Comparison of ENCODE assay signal across 17 cellular contexts in genomic region chr13:99992912-99993311, GRCh38. TPM values are rescaled to one million over a fixed set of nuclear protein-coding genes. Genes with fewer than 3 reads are reported as not detected.
DNase-seq lines count a peak whose midpoint lies in the region; ATAC-seq and TF ChIP-seq lines count a peak whose summit lies in the region.
"Had no signal": no experiment of that assay in that cellular context is flagged by ENCODE, and none has a peak within 500 bp of the region (broad histone marks: within the 10 kb centered on the region; RNA-seq: fewer than 3 reads in every experiment).

No MANE protein-coding gene starts in this region.

- peak overlapping the region in 1 of 4 donors; percentile 84 for H3K4me3 Mint-ChIP-seq in IgD-negative memory B cell
- H3K4me3 Mint-ChIP-seq in activated CD4-positive, alpha-beta T cell treated with anti-CD3 and anti-CD28 coated beads for 36 hours: no peak overlapping the region
- H3K4me3 Mint-ChIP-seq: T-helper 17 cell had no signal

- H3K36me3 Mint-ChIP-seq in IgD-negative memory B cell: peaks cover 3% of the 10 kb centered on the region
- peaks cover 2% of the 10 kb centered on the region for H3K36me3 Mint-ChIP-seq in activated CD4-positive, alpha-beta T cell treated with anti-CD3 and anti-CD28 coated beads for 36 hours (ENCODE audit: low read depth)

- DNase-seq in EH (ENCODE audit: low read depth) (peak; percentile 32), RWPE2 (ENCODE audit: low spot score) (no peak), epithelial cell of esophagus (ENCODE audit: low read depth) (peak; percentile 74), ureter (ENCODE audit: low spot score) (no peak), nucleus accumbens (lab: John Stamatoyannopoulos, UW) (no peak), NCI-H2171 (lab: John Stamatoyannopoulos, UW) (no peak)
- DNase-seq in activated CD4-positive, alpha-beta T cell treated with anti-CD3 and anti-CD28 coated beads for 36 hours: no peak
- DNase-seq: activated CD4-positive, alpha-beta T cell treated with anti-CD3 and anti-CD28 coated beads, Interleukin-2, amount 50 U/mL, for 4 hours; anterior cingulate cortex; NCI-H2171 treated with DMSO at 0.1 percent for 48 hours; PC-3; stimulated activated naive CD4-positive, alpha-beta T cell treated with Interleukin-2 at 50 U/mL for 16 hours; T-helper 17 cell had no signal

- intact Hi-C loops in activated CD4-positive, alpha-beta T cell treated with anti-CD3 and anti-CD28 coated beads for 36 hours (cut with DNase I, micrococcal nuclease): loop anchor here (2.0 to 5.0 kb wide), 4 partner anchors 14 to 519 kb away; no protein-coding TSS in a partner anchor

- H3K27me3 ChIP-seq in RWPE2 (ENCODE audit: insufficient read depth, poor library complexity, severe bottlenecking): peaks cover 100% of the 10 kb centered on the region

- no peaks in the 10 kb centered on the region for H3K36me3 ChIP-seq in RWPE2 (ENCODE audit: low read depth)

- no peaks in the 10 kb centered on the region for H3K9me3 ChIP-seq in RWPE2 (ENCODE audit: severe bottlenecking)

- peak; percentile 66; the same call in 1 of the 3 replicates for ATAC-seq in RWPE2 (ENCODE audit: low read depth)
- ATAC-seq in activated CD4-positive, alpha-beta T cell treated with anti-CD3 and anti-CD28 coated beads for 36 hours: no peak
- ATAC-seq: PC-3, T-helper 17 cell had no signal

- TF ChIP-seq CTCF in RWPE2 (IDR thresholded peaks at IDR 0.05; ENCODE audit: poor library complexity, severe bottlenecking) (no peak), epithelial cell of esophagus (IDR thresholded peaks at IDR 0.05; ENCODE audit: insufficient read depth, low read depth, low read length, missing control alignments) (no peak)

- peak overlapping the region; percentile 42 to 99 (median 80) for H3K27ac Mint-ChIP-seq in IgD-negative memory B cell
- H3K27ac Mint-ChIP-seq in activated CD4-positive, alpha-beta T cell treated with anti-CD3 and anti-CD28 coated beads for 36 hours: no peak overlapping the region
- H3K27ac Mint-ChIP-seq: T-helper 17 cell had no signal

- H3K4me1 Mint-ChIP-seq in IgD-negative memory B cell: peaks cover 4 to 10% (median 7%) of the 10 kb centered on the region in 3 donors
- H3K4me1 Mint-ChIP-seq in activated CD4-positive, alpha-beta T cell treated with anti-CD3 and anti-CD28 coated beads for 36 hours: peaks cover 30% of the 10 kb centered on the region

- H3K27me3 Mint-ChIP-seq in IgD-negative memory B cell: peaks cover 76% of the 10 kb centered on the region
- peaks cover 81% of the 10 kb centered on the region for H3K27me3 Mint-ChIP-seq in activated CD4-positive, alpha-beta T cell treated with anti-CD3 and anti-CD28 coated beads for 36 hours

- CTCF ChIA-PET in activated CD4-positive, alpha-beta T cell treated with anti-CD3 and anti-CD28 coated beads for 36 hours (lab: Charles Lee): interaction anchor here (0.6 to 1.1 kb wide), 4 partner anchors 11 to 522 kb away, joined by 3 to 5 read pairs (median 4); partner anchors contain the start of gene ZIC2

- H3K4me3 ChIP-seq in RWPE2 (ENCODE audit: severe bottlenecking): no peak overlapping the region
- H3K4me3 ChIP-seq in epithelial cell of esophagus (ENCODE audit: low read length): no peak overlapping the region
- H3K4me3 ChIP-seq: skin epidermis had no signal

- no peak overlapping the region for H3K27ac ChIP-seq in RWPE2 (ENCODE audit: poor library complexity, severe bottlenecking)
- H3K27ac ChIP-seq: C4-2B, skin epidermis had no signal

- peaks cover 2 to 28% (median 7%) of the 10 kb centered on the region in 3 donors for H3K9me3 Mint-ChIP-seq in IgD-negative memory B cell
- H3K9me3 Mint-ChIP-seq in activated CD4-positive, alpha-beta T cell treated with anti-CD3 and anti-CD28 coated beads for 36 hours (ENCODE audit: low read depth): peaks cover 2% of the 10 kb centered on the region

- H3K4me1 ChIP-seq in RWPE2 (ENCODE audit: insufficient read depth, poor library complexity, severe bottlenecking): no peaks in the 10 kb centered on the region

- POLR2A ChIA-PET in activated CD4-positive, alpha-beta T cell treated with anti-CD3 and anti-CD28 coated beads for 36 hours (lab: Charles Lee): no interaction called here

RNA-seq across cellular contexts. Expression of gene ZIC2, which starts 11.3 kb away (rescaled TPM):
- polyA plus RNA-seq in IgD-negative memory B cell: not detected
- total RNA-seq in ureter: not detected
- not detected for total RNA-seq in activated CD4-positive, alpha-beta T cell treated with anti-CD3 and anti-CD28 coated beads for 36 hours
- total RNA-seq: fibroblast of villous mesenchyme, PC-3, T-helper 17 cell had no signal

RNA-seq across cellular contexts. Expression of gene ZIC5, which starts 21.3 kb away (rescaled TPM):
- not detected for polyA plus RNA-seq in IgD-negative memory B cell
- total RNA-seq in ureter: not detected
- not detected for total RNA-seq in activated CD4-positive, alpha-beta T cell treated with anti-CD3 and anti-CD28 coated beads for 36 hours
- total RNA-seq: fibroblast of villous mesenchyme, PC-3, T-helper 17 cell had no signal

Comparison
In these comparisons a context has a peak if more than half of its experiments do, and no peak if none do; other contexts are left out.
1. DNase-seq: peak in EH (single experiment) and epithelial cell of esophagus (single experiment); none in RWPE2 (single experiment), ureter (single experiment), nucleus accumbens (0 of 56), NCI-H2171 (single experiment) and activated CD4-positive, alpha-beta T cell treated with anti-CD3 and anti-CD28 coated beads for 36 hours (single experiment).